Comparison of ENCODE assay signal across 10 cellular contexts in genomic region chr11:6627762-6628241, GRCh38. TPM values are rescaled to one million over a fixed set of nuclear protein-coding genes. Genes with fewer than 3 reads are reported as not detected.
DNase-seq lines count a peak whose midpoint lies in the region; ATAC-seq, FAIRE-seq and TF ChIP-seq lines count a peak whose summit lies in the region.
"Had no signal": no experiment of that assay in that cellular context is flagged by ENCODE, and none has a peak within 500 bp of the region (broad histone marks: within the 10 kb centered on the region; RNA-seq: fewer than 3 reads in every experiment).

No MANE protein-coding gene starts in this region.

- H3K27ac ChIP-seq in OCI-LY7 (ENCODE audit: low read depth, low read length, poor library complexity, severe bottlenecking) (no peak overlapping the region), small intestine (ENCODE audit: low read depth in 1 of 2, low read length in 1 of 2) (no peak overlapping the region)

- H3K27me3 Mint-ChIP-seq in stimulated activated naive CD8-positive, alpha-beta T cell treated with anti-CD3 and anti-CD28 coated beads, Interleukin-15, Interleukin-2, amounts not matched to agents 100 ng/mL and 50 ng/mL, for 24 hours: no peaks in the 10 kb centered on the region
- H3K27me3 Mint-ChIP-seq in mesothelial cell of epicardium (ENCODE audit: low read depth): peaks cover 36% of the 10 kb centered on the region

- H3K36me3 Mint-ChIP-seq in stimulated activated naive CD8-positive, alpha-beta T cell treated with anti-CD3 and anti-CD28 coated beads, Interleukin-15, Interleukin-2, amounts not matched to agents 100 ng/mL and 50 ng/mL, for 24 hours (ENCODE audit: low read depth): no peaks in the 10 kb centered on the region
- peaks cover 42% of the 10 kb centered on the region for H3K36me3 Mint-ChIP-seq in mesothelial cell of epicardium

- ATAC-seq in HG02642 (IDR thresholded peaks at IDR 0.05; ENCODE audit: poor library complexity, unreplicated experiment): peak; percentile 56

- H3K4me3 Mint-ChIP-seq in stimulated activated naive CD8-positive, alpha-beta T cell treated with anti-CD3 and anti-CD28 coated beads, Interleukin-15, Interleukin-2, amounts not matched to agents 100 ng/mL and 50 ng/mL, for 24 hours: no peak overlapping the region
- H3K4me3 Mint-ChIP-seq in mesothelial cell of epicardium: no peak overlapping the region

- H3K4me3 ChIP-seq in OCI-LY7 (ENCODE audit: low read depth, low read length, poor library complexity, severe bottlenecking) (no peak overlapping the region), small intestine (ENCODE audit: low read depth in 1 of 2, low read length in 2 of 2) (no peak overlapping the region)

- H3K9me3 ChIP-seq in OCI-LY7 (ENCODE audit: low read length) (no peaks in the 10 kb centered on the region), small intestine (ENCODE audit: control insufficient read depth, low read depth) (no peaks in the 10 kb centered on the region)

- POLR2A ChIA-PET in OCI-LY7 (lab: Charles Lee): interaction anchor here (1.0 to 1.2 kb wide), 2 partner anchors 9 to 11 kb away, joined by 3 to 5 read pairs; partner anchors contain the start of gene TPP1

- no peaks in the 10 kb centered on the region for H3K9me2 ChIP-seq in OCI-LY7 (ENCODE audit: insufficient read depth, low read length)

- H3K36me3 ChIP-seq in OCI-LY7 (ENCODE audit: insufficient read depth, low read length) (no peaks in the 10 kb centered on the region), small intestine (ENCODE audit: control insufficient read depth in 2 of 2, insufficient read depth in 2 of 2, low read length in 2 of 2) (no peaks in the 10 kb centered on the region)

- no peaks in the 10 kb centered on the region for H3K79me2 ChIP-seq in OCI-LY7 (ENCODE audit: insufficient read depth, low read depth, low read length)

- TF ChIP-seq CTCF in OCI-LY7 (conservative IDR thresholded peaks at IDR 0.05; ENCODE audit: low read length) (no peak), mesothelial cell of epicardium (IDR thresholded peaks at IDR 0.05; ENCODE audit: unreplicated experiment) (no peak)

- WGBS in small intestine, 3 donors: 20 to 33% (median 32%) methylated on average over 2 of the region's 2 CpGs

- no peaks in the 10 kb centered on the region for H3K4me1 ChIP-seq in OCI-LY7 (ENCODE audit: insufficient read depth, low read length, poor library complexity, severe bottlenecking)
- H3K4me1 ChIP-seq in small intestine (ENCODE audit: control insufficient read depth in 2 of 2, insufficient read depth in 1 of 2, low read depth in 1 of 2, low read length in 1 of 2): peaks cover 0 to 2% of the 10 kb centered on the region in 2 donors

- H3K27me3 ChIP-seq in small intestine (ENCODE audit: control insufficient read depth in 2 of 2, insufficient read depth in 2 of 2, low read length in 2 of 2): no peaks in the 10 kb centered on the region

- CTCF ChIA-PET in OCI-LY7 (lab: Charles Lee; ENCODE audit: unreplicated experiment): no interaction called here

- no peak overlapping the region for H2AFZ ChIP-seq in OCI-LY7 (ENCODE audit: low read length)

- H4K20me1 ChIP-seq in OCI-LY7 (ENCODE audit: insufficient read depth, low read length): no peaks in the 10 kb centered on the region

- intact Hi-C loops in OCI-LY7 (cut with micrococcal nuclease; ENCODE audit: unreplicated experiment): no loop called here

- H3K4me2 ChIP-seq in OCI-LY7 (ENCODE audit: low read length): 0 out of 2 replicates have a peak overlapping the region, but pooled peaks have one; percentile 20

- H3K4me1 Mint-ChIP-seq in stimulated activated naive CD8-positive, alpha-beta T cell treated with anti-CD3 and anti-CD28 coated beads, Interleukin-15, Interleukin-2, amounts not matched to agents 100 ng/mL and 50 ng/mL, for 24 hours (ENCODE audit: low read depth): peaks cover 22% of the 10 kb centered on the region
- H3K4me1 Mint-ChIP-seq in mesothelial cell of epicardium: no peaks in the 10 kb centered on the region

- no peaks in the 10 kb centered on the region for H3K9me3 Mint-ChIP-seq in stimulated activated naive CD8-positive, alpha-beta T cell treated with anti-CD3 and anti-CD28 coated beads, Interleukin-15, Interleukin-2, amounts not matched to agents 100 ng/mL and 50 ng/mL, for 24 hours
- no peaks in the 10 kb centered on the region for H3K9me3 Mint-ChIP-seq in mesothelial cell of epicardium

- no peak for FAIRE-seq in small intestine (lab: Jason Lieb, UNC)
- FAIRE-seq: endothelial cell of umbilical vein had no signal

- DNase-seq in activated effector memory CD4-positive, alpha-beta T cell treated with anti-CD3 and anti-CD28 coated beads, Interleukin-2, amount 50 U/mL, for 16 hours: peak; percentile 61
- no peak for DNase-seq in activated effector memory CD4-positive, alpha-beta T cell treated with Interleukin-2 at 50 U/mL for 16 hours
- DNase-seq in OCI-LY7 (ENCODE audit: low spot score) (no peak), small intestine (no peak), mesothelial cell of epicardium (ENCODE audit: low spot score in 2 of 2, unreplicated experiment in 2 of 2) (no peak)
- DNase-seq in stimulated activated naive CD4-positive, alpha-beta T cell treated with Interleukin-2 at 50 U/mL for 16 hours (lab: John Stamatoyannopoulos, UW): no peak
- DNase-seq: RPMI8226 had no signal

- BruUV-seq in OCI-LY7 (replicated peaks; lab: Mats Ljungman, UMichigan): no TSS peak

- H3K27ac Mint-ChIP-seq in stimulated activated naive CD8-positive, alpha-beta T cell treated with anti-CD3 and anti-CD28 coated beads, Interleukin-15, Interleukin-2, amounts not matched to agents 100 ng/mL and 50 ng/mL, for 24 hours: peak overlapping the region; percentile 58
- H3K27ac Mint-ChIP-seq in mesothelial cell of epicardium: no peak overlapping the region

RNA-seq across cellular contexts. Expression of gene TPP1, which starts 8.6 kb away (rescaled TPM):
- 11.9 and 16.6 TPM in 2 replicates for total RNA-seq in OCI-LY7 (2014; rRNA removed; shearing (Covaris generic))
- 41.1 and 45.4 TPM in 2 replicates for total RNA-seq in OCI-LY7 (2022)
- polyA plus RNA-seq in small intestine: 10 to 100 TPM; 25.4 to 43.9 (median 25.5) TPM
- total RNA-seq in mesothelial cell of epicardium: 45.8 to 50.1 TPM (median 46.0 TPM) in 3 replicates

RNA-seq across cellular contexts. Expression of gene TAF10, which starts 15.8 kb away (rescaled TPM):
- 97.0 and 117 TPM in 2 replicates for total RNA-seq in OCI-LY7 (2014; rRNA removed; shearing (Covaris generic))
- total RNA-seq in OCI-LY7 (2022): 139 and 146 TPM in 2 replicates
- polyA plus RNA-seq in small intestine: 100 to 1,000 TPM in 2 of 3 donors, 10 to 100 TPM in 1; 62.6 to 133 (median 114) TPM
- 112 to 119 TPM (median 115 TPM) in 3 replicates for total RNA-seq in mesothelial cell of epicardium

RNA-seq across cellular contexts. Expression of gene ILK, which starts 24.2 kb away (rescaled TPM):
- 52.0 and 64.8 TPM in 2 replicates for total RNA-seq in OCI-LY7 (2014; rRNA removed; shearing (Covaris generic))
- total RNA-seq in OCI-LY7 (2022) (80.3 and 88.2 TPM in 2 replicates), mesothelial cell of epicardium (127 to 144 TPM (median 130 TPM) in 3 replicates)
- polyA plus RNA-seq in small intestine: 10 to 100 TPM; 73.9 to 97.3 (median 88.9) TPM

RNA-seq across cellular contexts. Expression of gene RRP8, which starts 24.4 kb away (rescaled TPM):
- total RNA-seq in OCI-LY7 (2014; rRNA removed; shearing (Covaris generic)): 26.4 and 29.4 TPM in 2 replicates
- total RNA-seq in OCI-LY7 (2022): 25.0 and 33.6 TPM in 2 replicates
- 10 to 100 TPM; 15.9 to 28.4 (median 16.0) TPM for polyA plus RNA-seq in small intestine
- 18.6 to 22.5 TPM (median 21.0 TPM) in 3 replicates for total RNA-seq in mesothelial cell of epicardium

RNA-seq across cellular contexts. Expression of gene DCHS1, which starts 27.8 kb away (rescaled TPM):
- total RNA-seq in OCI-LY7 (2014; rRNA removed; shearing (Covaris generic)): 0.67 and 1.1 TPM in 2 replicates
- total RNA-seq in OCI-LY7 (2022) (0.53 and 0.67 TPM in 2 replicates), mesothelial cell of epicardium (75.9 to 81.2 TPM (median 77.3 TPM) in 3 replicates)
- 1 to 10 TPM in 1 of 3 donors, under 1 TPM in 2; under 0.01 to 7.0 (median 0.27) TPM for polyA plus RNA-seq in small intestine
